In genomic region chr4:1623821-1624518, GRCh38 we compare ENCODE assay signal across 29 cellular contexts.
"Had no signal": no experiment of that assay in that cellular context is flagged by ENCODE, and none has a peak within 500 bp of the region (broad histone marks: within the 10 kb centered on the region; RNA-seq: fewer than 3 reads in every experiment).

No MANE protein-coding gene starts in this region.

- H3K79me2 ChIP-seq: parathyroid adenoma had no signal

- H3K4me1 Mint-ChIP-seq: neural crest cell; stimulated activated memory B cell treated with anti-CD40 and anti-IgM and Interleukin-4, amounts not matched to agents 10 μg/mL and 1 μg/mL and 100 μg/mL, for 72 hours had no signal

- H3K27ac ChIP-seq: ovary, parathyroid adenoma, psoas muscle, right lobe of liver, sigmoid colon, stomach, thoracic aorta, thyroid gland, tibial nerve, upper lobe of left lung, vagina had no signal

- H3K9me3 Mint-ChIP-seq: natural killer cell treated with Interleukin-12 subunit alpha and Interleukin-12 subunit beta and Interleukin-15 and Interleukin-18, amount 100 ng/mL, for 72 hours; neural crest cell; stimulated activated naive CD8-positive, alpha-beta T cell treated with anti-CD3 and anti-CD28 coated beads, Interleukin-15, Interleukin-2, amounts not matched to agents 100 ng/mL and 50 ng/mL, for 24 hours had no signal

- H3K9ac ChIP-seq: parathyroid adenoma had no signal

- H3K9me3 ChIP-seq: ovary, psoas muscle, right lobe of liver, sigmoid colon, stomach, thoracic aorta, thyroid gland, tibial nerve, upper lobe of left lung, vagina had no signal

- H3K36me3 Mint-ChIP-seq: naive thymus-derived CD8-positive, alpha-beta T cell; natural killer cell treated with Interleukin-12 subunit alpha and Interleukin-12 subunit beta and Interleukin-15 and Interleukin-18, amount 100 ng/mL, for 72 hours; stimulated activated memory B cell treated with anti-CD40 and anti-IgM and Interleukin-4, amounts not matched to agents 10 μg/mL and 1 μg/mL and 100 μg/mL, for 72 hours had no signal

- H3K27ac Mint-ChIP-seq: natural killer cell treated with Interleukin-12 subunit alpha and Interleukin-12 subunit beta and Interleukin-15 and Interleukin-18, amount 100 ng/mL, for 72 hours; nephron progenitor cell; progenitor cell of endocrine pancreas; stimulated activated memory B cell treated with anti-CD40 and anti-IgM and Interleukin-4, amounts not matched to agents 10 μg/mL and 1 μg/mL and 100 μg/mL, for 72 hours; stimulated activated naive CD8-positive, alpha-beta T cell treated with anti-CD3 and anti-CD28 coated beads, Interleukin-15, Interleukin-2, amounts not matched to agents 100 ng/mL and 50 ng/mL, for 24 hours had no signal

- ATAC-seq: naive thymus-derived CD8-positive, alpha-beta T cell; natural killer cell treated with Interleukin-12 subunit alpha and Interleukin-12 subunit beta and Interleukin-15 and Interleukin-18, amount 100 ng/mL, for 72 hours; psoas muscle; right cardiac atrium; right lobe of liver; stimulated activated memory B cell treated with anti-CD40 and anti-IgM and Interleukin-4, amounts not matched to agents 10 μg/mL and 1 μg/mL and 100 μg/mL, for 72 hours had no signal

- H3K4me3 Mint-ChIP-seq: naive thymus-derived CD8-positive, alpha-beta T cell; natural killer cell treated with Interleukin-12 subunit alpha and Interleukin-12 subunit beta and Interleukin-15 and Interleukin-18, amount 100 ng/mL, for 72 hours; nephron progenitor cell; neural crest cell; stimulated activated memory B cell treated with anti-CD40 and anti-IgM and Interleukin-4, amounts not matched to agents 10 μg/mL and 1 μg/mL and 100 μg/mL, for 72 hours; stimulated activated naive CD8-positive, alpha-beta T cell treated with anti-CD3 and anti-CD28 coated beads, Interleukin-15, Interleukin-2, amounts not matched to agents 100 ng/mL and 50 ng/mL, for 24 hours had no signal

- H3K4me3 ChIP-seq: ovary, psoas muscle, right lobe of liver, sigmoid colon, stomach, thoracic aorta, thyroid gland, tibial nerve, upper lobe of left lung, vagina had no signal

- H3K4me1 ChIP-seq: parathyroid adenoma, psoas muscle, right lobe of liver, thyroid gland, tibial nerve, vagina had no signal

- H3K27me3 Mint-ChIP-seq: naive thymus-derived CD8-positive, alpha-beta T cell; natural killer cell treated with Interleukin-12 subunit alpha and Interleukin-12 subunit beta and Interleukin-15 and Interleukin-18, amount 100 ng/mL, for 72 hours; progenitor cell of endocrine pancreas; stimulated activated naive CD8-positive, alpha-beta T cell treated with anti-CD3 and anti-CD28 coated beads, Interleukin-15, Interleukin-2, amounts not matched to agents 100 ng/mL and 50 ng/mL, for 24 hours had no signal

- H3K36me3 ChIP-seq: ovary, right lobe of liver, sigmoid colon, stomach, thoracic aorta, thyroid gland, tibial nerve, upper lobe of left lung, vagina had no signal

- H3K27me3 ChIP-seq: ovary, right lobe of liver, sigmoid colon, stomach, thyroid gland, tibial nerve, upper lobe of left lung, vagina had no signal

- H2AFZ ChIP-seq: parathyroid adenoma had no signal

- DNase-seq: naive thymus-derived CD8-positive, alpha-beta T cell; nephron progenitor cell; occipital lobe; ovary; posterior cingulate gyrus; psoas muscle; right lobe of liver; sigmoid colon; small intestine; stimulated activated CD4-positive, alpha-beta T cell treated with anti-CD3 and anti-CD28 coated beads, Interleukin-12 subunit alpha, Interleukin-12 subunit beta, amount 100 ng/mL, for 4 hours; stimulated activated CD4-positive, alpha-beta T cell treated with anti-CD3 and anti-CD28 coated beads, Interleukin-1b, Interleukin-23, amount 100 ng/mL, for 48 hours; stimulated activated CD4-positive, alpha-beta T cell treated with anti-CD3 and anti-CD28 coated beads, Interleukin-4, amount 100 ng/mL, for 1 hour; stimulated activated CD4-positive, alpha-beta T cell treated with anti-CD3 and anti-CD28 coated beads, Interleukin-4, amount 100 ng/mL, for 4 hours; stimulated activated CD8-positive, alpha-beta memory T cell treated with anti-CD3 and anti-CD28 coated beads, Interleukin-4, amount 100 ng/mL, for 48 hours; stimulated activated naive CD4-positive, alpha-beta T cell; stomach; thyroid gland; trophoblast cell had no signal
